ENCODE assay signal across 28 cellular contexts in the genomic region with DNA sequence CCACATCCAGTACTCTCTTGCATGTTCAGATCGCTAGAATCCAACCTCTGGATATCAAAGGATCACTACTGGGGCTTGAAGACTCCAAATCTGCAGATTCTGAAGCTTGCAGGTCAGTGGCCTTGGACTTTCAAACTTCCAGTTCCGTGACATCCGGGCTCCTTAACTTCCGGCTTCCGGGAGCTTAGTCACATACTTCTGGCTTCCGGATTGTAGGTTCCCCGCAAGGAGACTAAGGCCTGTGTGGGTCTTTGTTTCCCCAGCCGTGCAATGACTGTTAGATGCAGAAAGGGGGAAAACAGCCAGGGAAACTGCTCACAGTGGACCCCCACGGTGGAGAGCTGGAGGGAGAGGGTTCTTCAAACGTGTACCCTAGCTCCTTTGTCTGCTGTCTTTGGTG. TPM values are rescaled to one million over a fixed set of nuclear protein-coding genes. Genes with fewer than 3 reads are reported as not detected.
DNase-seq lines count a peak whose midpoint lies in the region; ATAC-seq and TF ChIP-seq lines count a peak whose summit lies in the region.
"Had no signal": no experiment of that assay in that cellular context is flagged by ENCODE, and none has a peak within 500 bp of the region (broad histone marks: within the 10 kb centered on the region; RNA-seq: fewer than 3 reads in every experiment).

No MANE protein-coding gene starts in this region.

- DNase-seq in A673 (ENCODE audit: low spot score): peak; percentile 53
- peak; percentile 19 for DNase-seq in Daoy (ENCODE audit: low read depth)
- peak; percentile 27 for DNase-seq in M059J (ENCODE audit: low read depth)
- DNase-seq in choroid plexus epithelial cell (ENCODE audit: low read depth): peak; percentile 14
- no peak for DNase-seq in GM19238 (ENCODE audit: insufficient read length, low spot score)
- DNase-seq in stimulated activated CD4-positive, alpha-beta T cell treated with anti-CD3 and anti-CD28 coated beads, Interleukin-15, amount 100 ng/mL, for 24 hours: no peak
- no peak for DNase-seq in CD4-positive, alpha-beta memory T cell
- DNase-seq: activated CD4-positive, alpha-beta T cell treated with anti-CD3 and anti-CD28 coated beads, Interleukin-2, amount 10 ng/mL, durations not matched to agents 24 days and 14 days; activated naive CD8-positive, alpha-beta T cell treated with anti-CD3 and anti-CD28 coated beads, Interleukin-2, amount 10 ng/mL, durations not matched to agents 7 days and 5 days; CD4-positive, CD25-positive, alpha-beta regulatory T cell; DMS153; dorsolateral prefrontal cortex; KG1; MV-4-11; NCI-H2171; NCI-H510A treated with DMSO at 0.1 percent for 48 hours; nephron progenitor cell; stimulated activated naive CD8-positive, alpha-beta T cell treated with anti-CD3 and anti-CD28 coated beads, Interleukin-15, amount 100 ng/mL, for 72 hours had no signal

- peaks cover 9 to 18% of the 10 kb centered on the region in 2 donors for H3K36me3 Mint-ChIP-seq in CD4-positive, alpha-beta memory T cell
- H3K36me3 Mint-ChIP-seq: activated naive CD8-positive, alpha-beta T cell treated with anti-CD3 and anti-CD28 coated beads, Interleukin-2, amount 10 ng/mL, durations not matched to agents 7 days and 5 days had no signal

- H3K27ac Mint-ChIP-seq in CD4-positive, alpha-beta memory T cell: no peak overlapping the region
- H3K27ac Mint-ChIP-seq: activated CD4-positive, alpha-beta T cell treated with anti-CD3 and anti-CD28 coated beads, Interleukin-2, amount 10 ng/mL, durations not matched to agents 24 days and 14 days; activated naive CD8-positive, alpha-beta T cell treated with anti-CD3 and anti-CD28 coated beads, Interleukin-2, amount 10 ng/mL, durations not matched to agents 7 days and 5 days; CD4-positive, CD25-positive, alpha-beta regulatory T cell; nephron progenitor cell; T-helper 2 cell treated with Interferon-gamma antibody and Interleukin-4, amounts not matched to agents 5 μg/mL and 100 μg/mL, for 36 hours had no signal

- H3K4me3 Mint-ChIP-seq in CD4-positive, alpha-beta memory T cell: no peak overlapping the region
- H3K4me3 Mint-ChIP-seq: activated CD4-positive, alpha-beta T cell treated with anti-CD3 and anti-CD28 coated beads, Interleukin-2, amount 10 ng/mL, durations not matched to agents 24 days and 14 days; activated naive CD8-positive, alpha-beta T cell treated with anti-CD3 and anti-CD28 coated beads, Interleukin-2, amount 10 ng/mL, durations not matched to agents 7 days and 5 days; CD4-positive, CD25-positive, alpha-beta regulatory T cell; nephron progenitor cell; stimulated activated naive CD8-positive, alpha-beta T cell treated with anti-CD3 and anti-CD28 coated beads, Interleukin-15, amount 100 ng/mL, for 72 hours; T-helper 2 cell treated with Interferon-gamma antibody and Interleukin-4, amounts not matched to agents 5 μg/mL and 100 μg/mL, for 36 hours had no signal

- intact Hi-C loops in A673 (cut with micrococcal nuclease; ENCODE audit: unreplicated experiment): no loop called here
- intact Hi-C loops in CD4-positive, alpha-beta memory T cell (cut with micrococcal nuclease): no loop called here

- CTCF ChIA-PET in A673 (lab: Charles Lee): no interaction called here
- CTCF ChIA-PET in CD4-positive, alpha-beta memory T cell (lab: Charles Lee; ENCODE audit: partially characterized antibody): no interaction called here

- peaks cover 0 to 3% of the 10 kb centered on the region in 2 donors for H3K27me3 Mint-ChIP-seq in CD4-positive, alpha-beta memory T cell
- H3K27me3 Mint-ChIP-seq: activated CD4-positive, alpha-beta T cell treated with anti-CD3 and anti-CD28 coated beads, Interleukin-2, amount 10 ng/mL, durations not matched to agents 24 days and 14 days; stimulated activated naive CD8-positive, alpha-beta T cell treated with anti-CD3 and anti-CD28 coated beads, Interleukin-15, amount 100 ng/mL, for 72 hours had no signal

- no peak for TF ChIP-seq CTCF in A673 (conservative IDR thresholded peaks at IDR 0.05; ENCODE audit: low read depth, low read length)
- TF ChIP-seq CTCF in choroid plexus epithelial cell (conservative IDR thresholded peaks at IDR 0.05; ENCODE audit: low read depth, low read length): no peak

- ATAC-seq in HG03521 (IDR thresholded peaks at IDR 0.05; ENCODE audit: unreplicated experiment): no peak
- ATAC-seq: sciatic nerve; stimulated activated naive CD8-positive, alpha-beta T cell treated with anti-CD3 and anti-CD28 coated beads, Interleukin-15, amount 100 ng/mL, for 72 hours had no signal

- POLR2A ChIA-PET in A673 (lab: Charles Lee; ENCODE audit: low non-redundant PET): no interaction called here
- POLR2A ChIA-PET in CD4-positive, alpha-beta memory T cell (lab: Charles Lee; ENCODE audit: partially characterized antibody): no interaction called here

- no peaks in the 10 kb centered on the region for H3K27me3 ChIP-seq in A673 (replicated peaks; ENCODE audit: insufficient read depth, low read depth, low read length, poor library complexity)
- no peaks in the 10 kb centered on the region for H3K27me3 ChIP-seq in CD4-positive, alpha-beta memory T cell (ENCODE audit: insufficient read depth, low read length)
- H3K27me3 ChIP-seq: dorsolateral prefrontal cortex, tibial nerve had no signal

- BruUV-seq in A673 (replicated peaks; lab: Mats Ljungman, UMichigan): no TSS peak

- H3K4me1 Mint-ChIP-seq in CD4-positive, alpha-beta memory T cell: no peaks in the 10 kb centered on the region
- H3K4me1 Mint-ChIP-seq: activated CD4-positive, alpha-beta T cell treated with anti-CD3 and anti-CD28 coated beads, Interleukin-2, amount 10 ng/mL, durations not matched to agents 24 days and 14 days; activated naive CD8-positive, alpha-beta T cell treated with anti-CD3 and anti-CD28 coated beads, Interleukin-2, amount 10 ng/mL, durations not matched to agents 7 days and 5 days; CD4-positive, CD25-positive, alpha-beta regulatory T cell; nephron progenitor cell; stimulated activated naive CD8-positive, alpha-beta T cell treated with anti-CD3 and anti-CD28 coated beads, Interleukin-15, amount 100 ng/mL, for 72 hours had no signal

- H3K9me3 ChIP-seq in A673 (ENCODE audit: low read depth, low read length, poor library complexity, severe bottlenecking): peaks cover 4% of the 10 kb centered on the region
- H3K9me3 ChIP-seq in CD4-positive, alpha-beta memory T cell (ENCODE audit: control insufficient read depth in 1 of 2, low read length in 2 of 2): peaks cover 0 to 13% of the 10 kb centered on the region in 2 donors
- H3K9me3 ChIP-seq: HAP-1 had no signal

- no peak overlapping the region for H3K4me3 ChIP-seq in A673 (ENCODE audit: low read depth, low read length, poor library complexity, severe bottlenecking)
- peak overlapping the region; percentile 14 for H3K4me3 ChIP-seq in choroid plexus epithelial cell (ENCODE audit: low read depth, low read length)
- no peak overlapping the region for H3K4me3 ChIP-seq in CD4-positive, alpha-beta memory T cell (ENCODE audit: low read length in 2 of 2)
- H3K4me3 ChIP-seq: dorsolateral prefrontal cortex, HAP-1, tibial nerve had no signal

- H3K36me3 ChIP-seq in A673 (ENCODE audit: insufficient read depth, low read length, poor library complexity, severe bottlenecking): no peaks in the 10 kb centered on the region
- no peaks in the 10 kb centered on the region for H3K36me3 ChIP-seq in CD4-positive, alpha-beta memory T cell (ENCODE audit: insufficient read depth, low read length)
- H3K36me3 ChIP-seq: HAP-1 had no signal

- peaks cover 2 to 57% (median 43%) of the 10 kb centered on the region in 8 donors for H3K9me3 Mint-ChIP-seq in CD4-positive, alpha-beta memory T cell

- H3K4me1 ChIP-seq in A673 (ENCODE audit: insufficient read depth, low read length, poor library complexity, severe bottlenecking): no peaks in the 10 kb centered on the region
- no peaks in the 10 kb centered on the region for H3K4me1 ChIP-seq in CD4-positive, alpha-beta memory T cell (ENCODE audit: insufficient read depth, low read length)
- H3K4me1 ChIP-seq: HAP-1, tibial nerve had no signal

- H3K27ac ChIP-seq in A673 (ENCODE audit: low read depth, low read length, poor library complexity, severe bottlenecking): no peak overlapping the region
- H3K27ac ChIP-seq in CD4-positive, alpha-beta memory T cell (ENCODE audit: low read depth, low read length): no peak overlapping the region
- H3K27ac ChIP-seq: dorsolateral prefrontal cortex, tibial nerve, VCaP had no signal

RNA-seq across cellular contexts. Expression of a gene that starts 41.4 kb away (rescaled TPM):
- 19.2 TPM in 2 replicates for total RNA-seq in A673 (2021)
- total RNA-seq in Daoy (2014; rRNA removed; shearing (Covaris generic)): 7.1 and 14.7 TPM in 2 replicates
- 5.7 and 6.0 TPM in 2 replicates for total RNA-seq in M059J (2014; rRNA removed; shearing (Covaris generic))
- total RNA-seq in CD4-positive, alpha-beta memory T cell: 10 to 100 TPM; 45.9 to 48.3 TPM
- polyA plus RNA-seq in CD4-positive, alpha-beta memory T cell: 10 to 100 TPM; 10.3 to 12.5 TPM

RNA-seq across cellular contexts. Expression of a gene that starts 47.2 kb away (rescaled TPM):
- 0.19 and 1.5 TPM in 2 replicates for total RNA-seq in A673 (2021)
- 0.09 and 0.17 TPM in 2 replicates for total RNA-seq in Daoy (2014; rRNA removed; shearing (Covaris generic))
- total RNA-seq in M059J (2014; rRNA removed; shearing (Covaris generic)): not detected in 2 replicates
- total RNA-seq in CD4-positive, alpha-beta memory T cell: under 1 TPM; 0.47 to 0.78 TPM
- under 1 TPM in 1 of 2 donors, not detected in 1; 0.26 TPM for polyA plus RNA-seq in CD4-positive, alpha-beta memory T cell

RNA-seq across cellular contexts. Expression of a gene that starts 56.6 kb away (rescaled TPM):
- not detected in 2 replicates for total RNA-seq in A673 (2021)
- total RNA-seq in Daoy (2014; rRNA removed; shearing (Covaris generic)): not detected in 2 replicates
- not detected in 2 replicates for total RNA-seq in M059J (2014; rRNA removed; shearing (Covaris generic))
- not detected for total RNA-seq in CD4-positive, alpha-beta memory T cell
- polyA plus RNA-seq in CD4-positive, alpha-beta memory T cell: not detected
- total RNA-seq: activated CD4-positive, alpha-beta T cell treated with anti-CD3 and anti-CD28 coated beads, Interleukin-2, amount 10 ng/mL, durations not matched to agents 24 days and 14 days; activated naive CD8-positive, alpha-beta T cell treated with anti-CD3 and anti-CD28 coated beads, Interleukin-2, amount 10 ng/mL, durations not matched to agents 7 days and 5 days; astrocyte; CD4-positive, CD25-positive, alpha-beta regulatory T cell; glomerular endothelial cell; lower leg skin; tibial nerve had no signal
- polyA plus RNA-seq: CD4-positive, CD25-positive, alpha-beta regulatory T cell; keratinocyte had no signal

Comparison
In these comparisons a context has a peak if more than half of its experiments do, and no peak if none do; other contexts are left out.
1. DNase-seq: peak in A673 (single experiment), Daoy (single experiment), M059J (single experiment) and choroid plexus epithelial cell (single experiment); none in GM19238 (single experiment), stimulated activated CD4-positive, alpha-beta T cell treated with anti-CD3 and anti-CD28 coated beads, Interleukin-15, amount 100 ng/mL, for 24 hours (single experiment) and CD4-positive, alpha-beta memory T cell (0 of 5).